9 cellular contexts compared by ENCODE assay signal in the genomic region with DNA sequence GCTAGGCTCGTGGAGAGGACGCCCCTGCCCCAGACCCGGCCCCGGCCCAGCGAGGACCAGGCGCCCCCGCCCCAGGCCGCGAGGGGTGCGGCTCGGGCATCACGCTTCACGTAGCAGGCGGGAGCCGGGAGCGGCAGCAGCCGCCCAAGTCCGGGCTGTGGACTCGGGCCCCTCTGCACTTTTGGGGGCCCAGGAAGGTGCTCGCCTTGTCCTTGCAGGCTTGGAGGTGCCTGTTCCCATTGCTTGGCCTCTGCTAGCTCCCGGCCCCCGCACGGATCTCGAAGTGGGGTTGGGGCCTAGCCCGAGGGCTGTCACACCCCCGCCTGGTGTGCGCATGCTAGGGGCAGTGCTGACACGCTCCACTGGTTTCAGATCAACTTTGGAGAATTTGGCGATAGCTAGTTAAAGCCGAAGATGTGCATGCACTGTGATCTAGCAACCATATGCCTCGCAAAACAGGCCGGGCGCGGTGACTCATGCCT. TPM values are rescaled to one million over a fixed set of nuclear protein-coding genes. Genes with fewer than 3 reads are reported as not detected.
DNase-seq lines count a peak whose midpoint lies in the region; ATAC-seq and TF ChIP-seq lines count a peak whose summit lies in the region.
"Had no signal": no experiment of that assay in that cellular context is flagged by ENCODE, and none has a peak within 500 bp of the region (broad histone marks: within the 10 kb centered on the region; RNA-seq: fewer than 3 reads in every experiment).

No MANE protein-coding gene starts in this region.

- RAD21 ChIA-PET in HCT116 (lab: Charles Lee; ENCODE audit: low non-redundant PET in 1 of 2, low total read pairs in 2 of 2, uncharacterized antibody in 2 of 2, unreplicated experiment in 2 of 2): interaction anchor here (1.1 to 1.5 kb wide), 4 partner anchors 17 to 113 kb away, joined by 3 to 5 read pairs (median 4); no protein-coding TSS in a partner anchor

- no TSS peak for BruUV-seq in HCT116 (replicated peaks; lab: Mats Ljungman, UMichigan)
- no TSS peak for BruUV-seq in mammary epithelial cell (replicated peaks; lab: Mats Ljungman, UMichigan)

- in situ Hi-C loops in mammary epithelial cell (cut with MboI; ENCODE audit: low sequenced_read_pairs in 2 of 2): loop anchor here in 1 of 2 donors (5.0 to 10.0 kb wide), 2 partner anchors 83 to 255 kb away; no protein-coding TSS in a partner anchor

- no peaks in the 10 kb centered on the region for H3K9me2 ChIP-seq in HCT116 (ENCODE audit: insufficient read depth)

- H4K20me1 ChIP-seq in HCT116 (ENCODE audit: insufficient read depth) (no peaks in the 10 kb centered on the region), mammary epithelial cell (ENCODE audit: insufficient read depth, low read length) (no peaks in the 10 kb centered on the region)

- H3K36me3 ChIP-seq in HCT116 (ENCODE audit: control insufficient read depth in 1 of 2, insufficient read depth in 2 of 2, low read length in 2 of 2): no peaks in the 10 kb centered on the region
- no peaks in the 10 kb centered on the region for H3K36me3 ChIP-seq in mammary epithelial cell (ENCODE audit: insufficient read depth, low read length)
- H3K36me3 ChIP-seq in right lobe of liver: no peaks in the 10 kb centered on the region
- H3K36me3 ChIP-seq in suprapubic skin: no peaks in the 10 kb centered on the region

- H3K79me2 ChIP-seq in HCT116 (ENCODE audit: insufficient read depth, low read length) (peaks cover 26% of the 10 kb centered on the region), mammary epithelial cell (ENCODE audit: insufficient read depth, low read length) (peaks cover 7% of the 10 kb centered on the region)

- TF ChIP-seq RAD21 in HCT116 (IDR thresholded peaks at IDR 0.05; ENCODE audit: low read depth): no peak

- no peak for TF ChIP-seq EP300 in suprapubic skin (IDR thresholded peaks at IDR 0.05)

- no peak overlapping the region for H2AFZ ChIP-seq in HCT116 (ENCODE audit: low read depth, low read length, poor library complexity, severe bottlenecking)
- peak overlapping the region; percentile 69 for H2AFZ ChIP-seq in mammary epithelial cell (ENCODE audit: low read depth, low read length)

- H3K9me3 ChIP-seq in HCT116 (ENCODE audit: control insufficient read depth in 1 of 2, insufficient read depth in 1 of 2, low read depth in 1 of 2, low read length in 2 of 2) (no peaks in the 10 kb centered on the region), mammary epithelial cell (replicated peaks; ENCODE audit: insufficient read depth, low read length) (no peaks in the 10 kb centered on the region), right lobe of liver (no peaks in the 10 kb centered on the region), suprapubic skin (no peaks in the 10 kb centered on the region)

- peak overlapping the region; percentile 92 for H3K27ac ChIP-seq in HCT116 (ENCODE audit: low read depth, low read length)
- H3K27ac ChIP-seq in mammary epithelial cell (ENCODE audit: insufficient read depth, low read depth, low read length): no peak overlapping the region
- peak overlapping the region in 2 of 3 donors; percentile 74 to 75 for H3K27ac ChIP-seq in right lobe of liver
- H3K27ac ChIP-seq in suprapubic skin: peak overlapping the region; percentile 76

- ATAC-seq in HCT116: peak; percentile 32
- ATAC-seq in right lobe of liver: no peak
- ATAC-seq in HG03159 (IDR thresholded peaks at IDR 0.05; ENCODE audit: unreplicated experiment): no peak
- ATAC-seq in GM18907 (IDR thresholded peaks at IDR 0.05; ENCODE audit: unreplicated experiment): no peak
- ATAC-seq in HG02884 (IDR thresholded peaks at IDR 0.05; ENCODE audit: unreplicated experiment): no peak

- 81% methylated on average over 12 of the region's 34 CpGs for WGBS in mammary epithelial cell (ENCODE audit: low coverage, missing lambda C conversion rate)
- 96% methylated on average over 9 of the region's 34 CpGs for WGBS in right lobe of liver (ENCODE audit: insufficient coverage, low coverage, low lambda C conversion rate, missing lambda C conversion rate)
- WGBS in suprapubic skin: 46% methylated on average over 10 of the region's 34 CpGs

- POLR2A ChIA-PET in HCT116 (lab: Charles Lee): interaction anchor here (0.7 to 1.7 kb wide), 3 partner anchors 9 to 56 kb away, joined by 3 to 7 read pairs (median 5); a partner anchor contains a TSS

- TF ChIP-seq POLR2A in HCT116 (IDR thresholded peaks at IDR 0.05; ENCODE audit: borderline replicate concordance, extremely low read depth, insufficient read depth, insufficient read length): no peak
- TF ChIP-seq POLR2A in right lobe of liver (IDR thresholded peaks at IDR 0.05): no peak
- no peak for TF ChIP-seq POLR2A in suprapubic skin (IDR thresholded peaks at IDR 0.05)

- intact Hi-C loops in HCT116 (cut with micrococcal nuclease): loop anchor here (2.0 to 5.0 kb wide), 2 partner anchors 113 to 303 kb away; no protein-coding TSS in a partner anchor
- intact Hi-C loops in mammary epithelial cell (cut with micrococcal nuclease): loop anchor here (5.0 kb wide), 3 partner anchors 52 to 303 kb away; no protein-coding TSS in a partner anchor
- intact Hi-C loops in right lobe of liver (cut with DNase I): loop anchor here (10.0 kb wide), 1 partner anchor 255 kb away; no protein-coding TSS in a partner anchor

- dilution Hi-C loops in mammary epithelial cell (cut with HindIII; ENCODE audit: low sequenced_read_pairs): loop anchor here (10.0 kb wide), 1 partner anchor 95 kb away; no protein-coding TSS in a partner anchor

- peak; percentile 68 for DNase-seq in HCT116 (ENCODE audit: low read depth, low spot score)
- no peak for DNase-seq in mammary epithelial cell
- DNase-seq in right lobe of liver: peak in 1 of 3 donors; percentile 63
- no peak for DNase-seq in suprapubic skin (ENCODE audit: low spot score in 2 of 2)
- DNase-seq in NCI-H2227 (lab: John Stamatoyannopoulos, UW; ENCODE audit: unreplicated experiment): no peak
- DNase-seq: GF-D8 had no signal

- no peak for TF ChIP-seq CTCF in HCT116 (IDR thresholded peaks at IDR 0.05 in 2 of 3, conservative IDR thresholded peaks at IDR 0.05 in 1 of 3; ENCODE audit: borderline replicate concordance in 1 of 3, insufficient read depth in 1 of 3, low read depth in 2 of 3, low read length in 2 of 3)
- TF ChIP-seq CTCF in mammary epithelial cell (conservative IDR thresholded peaks at IDR 0.05 in 1 of 2, IDR thresholded peaks at IDR 0.05 in 1 of 2; ENCODE audit: extremely low read depth in 1 of 2, insufficient read depth in 1 of 2, low read depth in 1 of 2, low read length in 2 of 2): no peak
- TF ChIP-seq CTCF in right lobe of liver (IDR thresholded peaks at IDR 0.05): no peak
- no peak for TF ChIP-seq CTCF in suprapubic skin (IDR thresholded peaks at IDR 0.05)

- CTCF ChIA-PET in HCT116 (lab: Charles Lee): interaction anchor here (1.0 to 2.5 kb wide), 9 partner anchors 9 to 250 kb away, joined by 3 to 12 read pairs (median 6); no protein-coding TSS in a partner anchor
- CTCF ChIA-PET in mammary epithelial cell (lab: Charles Lee; ENCODE audit: low non-redundant PET): no interaction called here

- H3K27me3 ChIP-seq in HCT116 (ENCODE audit: insufficient read depth, low read length): no peaks in the 10 kb centered on the region
- no peaks in the 10 kb centered on the region for H3K27me3 ChIP-seq in mammary epithelial cell (ENCODE audit: insufficient read depth, low read length)
- H3K27me3 ChIP-seq in right lobe of liver: no peaks in the 10 kb centered on the region
- no peaks in the 10 kb centered on the region for H3K27me3 ChIP-seq in suprapubic skin

- H3K9ac ChIP-seq in HCT116 (ENCODE audit: low read length) (peak overlapping the region; percentile 74), mammary epithelial cell (ENCODE audit: insufficient read depth, low read length) (no peak overlapping the region)

- H3K4me3 ChIP-seq in HCT116 (replicated peaks in 1 of 2; ENCODE audit: low read depth in 1 of 2, low read length in 2 of 2): peak overlapping the region; percentile 23 to 60; a peak in 3 of 4 replicates
- no peak overlapping the region for H3K4me3 ChIP-seq in mammary epithelial cell (replicated peaks in 1 of 3; ENCODE audit: insufficient read depth in 1 of 3, low read depth in 2 of 3, low read length in 3 of 3)
- peak overlapping the region; percentile 43 to 61 (median 46) for H3K4me3 ChIP-seq in right lobe of liver
- peak overlapping the region; percentile 52 for H3K4me3 ChIP-seq in suprapubic skin

- peak overlapping the region; percentile 93 for H3K4me2 ChIP-seq in HCT116 (ENCODE audit: low read length)
- peak overlapping the region; percentile 26 for H3K4me2 ChIP-seq in mammary epithelial cell (ENCODE audit: insufficient read depth, low read depth, low read length)

- peaks cover 33 to 54% of the 10 kb centered on the region in 2 experiments for H3K4me1 ChIP-seq in HCT116 (ENCODE audit: control insufficient read depth in 1 of 2, insufficient read depth in 2 of 2, low read length in 2 of 2)
- H3K4me1 ChIP-seq in mammary epithelial cell (ENCODE audit: insufficient read depth, low read length): peaks cover 10% of the 10 kb centered on the region
- H3K4me1 ChIP-seq in right lobe of liver: peaks cover 0 to 19% (median 0%) of the 10 kb centered on the region in 4 donors
- peaks cover 30% of the 10 kb centered on the region for H3K4me1 ChIP-seq in suprapubic skin

TF ChIP-seq in HCT116, 20 proteins besides CTCF, POLR2A, EP300 and RAD21 (continues in another document):
- TF ChIP-seq ELF1 (IDR thresholded peaks at IDR 0.05; ENCODE audit: borderline replicate concordance, low read depth) (no peak), SRF (IDR thresholded peaks at IDR 0.05; ENCODE audit: low read depth) (no peak), CBX3 (IDR thresholded peaks at IDR 0.05; ENCODE audit: low read depth) (peak; percentile 84)
- TF ChIP-seq, protein P1, sequence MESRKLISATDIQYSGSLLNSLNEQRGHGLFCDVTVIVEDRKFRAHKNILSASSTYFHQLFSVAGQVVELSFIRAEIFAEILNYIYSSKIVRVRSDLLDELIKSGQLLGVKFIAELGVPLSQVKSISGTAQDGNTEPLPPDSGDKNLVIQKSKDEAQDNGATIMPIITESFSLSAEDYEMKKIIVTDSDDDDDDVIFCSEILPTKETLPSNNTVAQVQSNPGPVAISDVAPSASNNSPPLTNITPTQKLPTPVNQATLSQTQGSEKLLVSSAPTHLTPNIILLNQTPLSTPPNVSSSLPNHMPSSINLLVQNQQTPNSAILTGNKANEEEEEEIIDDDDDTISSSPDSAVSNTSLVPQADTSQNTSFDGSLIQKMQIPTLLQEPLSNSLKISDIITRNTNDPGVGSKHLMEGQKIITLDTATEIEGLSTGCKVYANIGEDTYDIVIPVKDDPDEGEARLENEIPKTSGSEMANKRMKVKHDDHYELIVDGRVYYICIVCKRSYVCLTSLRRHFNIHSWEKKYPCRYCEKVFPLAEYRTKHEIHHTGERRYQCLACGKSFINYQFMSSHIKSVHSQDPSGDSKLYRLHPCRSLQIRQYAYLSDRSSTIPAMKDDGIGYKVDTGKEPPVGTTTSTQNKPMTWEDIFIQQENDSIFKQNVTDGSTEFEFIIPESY (IDR thresholded peaks at IDR 0.05; ENCODE audit: extremely low read depth, insufficient replicate concordance, low read length): no peak

RNA-seq across cellular contexts. Expression of a gene that starts 55.7 kb away (rescaled TPM):
- total RNA-seq in HCT116 (2021; ENCODE audit: unreplicated experiment) (88.0 TPM), mammary epithelial cell (100 to 1,000 TPM in 1 of 2 donors, 10 to 100 TPM in 1; 93.0 to 119 TPM), right lobe of liver (10 to 100 TPM; 28.3 to 97.6 (median 35.0) TPM), suprapubic skin (100 to 1,000 TPM in 1 of 4 donors, 10 to 100 TPM in 3; 38.5 to 206 (median 57.2) TPM)
- polyA plus RNA-seq in HCT116 (2012): 68.8 and 74.3 TPM in 2 replicates
- 58.2 TPM for polyA plus RNA-seq in mammary epithelial cell
- 35.8 TPM for polyA minus RNA-seq in mammary epithelial cell

Comparison
In these comparisons a context has a peak if more than half of its experiments do, and no peak if none do; other contexts are left out.
1. H3K4me3 ChIP-seq: peak in HCT116 (2 of 2), right lobe of liver (3 of 3) and suprapubic skin (single experiment); none in mammary epithelial cell (0 of 3).